1 cellular context compared by ENCODE assay signal in the genomic region with DNA sequence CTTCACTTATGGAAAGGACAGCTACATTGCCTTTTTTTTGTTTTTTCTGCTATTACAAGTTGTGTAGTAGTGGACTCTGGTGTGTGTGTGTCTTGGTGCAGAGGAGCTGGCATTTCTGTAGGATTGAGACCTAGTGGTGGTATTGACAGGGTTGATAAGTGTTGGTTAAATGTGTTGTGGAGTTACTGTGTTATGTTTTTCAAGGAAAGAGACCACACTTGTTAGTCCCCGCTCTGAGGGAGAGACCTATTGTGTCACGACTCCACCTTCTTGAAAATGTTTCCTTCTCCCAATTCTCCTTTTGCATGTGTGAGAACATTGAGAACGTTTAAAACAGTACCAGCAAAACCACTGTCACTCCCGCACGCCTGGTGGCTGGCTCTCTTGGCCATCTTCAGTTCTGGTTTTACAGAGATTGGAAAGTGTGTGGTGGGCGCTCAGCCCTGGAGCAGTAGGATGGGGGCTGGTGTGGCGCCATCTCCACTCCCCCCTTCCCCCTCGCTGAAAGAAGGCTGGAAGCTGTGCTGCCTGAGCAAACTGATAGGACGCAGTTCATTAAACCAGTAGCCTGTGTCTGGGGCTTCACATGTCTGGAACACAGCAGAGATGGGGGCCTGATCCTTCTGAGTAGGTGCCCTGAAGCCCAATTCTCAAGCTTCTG.
TF ChIP-seq lines count a peak whose summit lies in the region.

No MANE protein-coding gene starts in this region.

TF ChIP-seq in WTC11, 78 proteins besides CTCF, POLR2A, EP300 and RAD21 (continued from another document):
- no peak for TF ChIP-seq USF1 (CRISPR knock-in tag; IDR thresholded peaks at IDR 0.05)
- no peak for TF ChIP-seq JAZF1 (CRISPR knock-in tag; IDR thresholded peaks at IDR 0.05)
- TF ChIP-seq ZNF423 (CRISPR knock-in tag; IDR thresholded peaks at IDR 0.05): no peak
- no peak for TF ChIP-seq HMGXB4 (CRISPR knock-in tag; IDR thresholded peaks at IDR 0.05)
- TF ChIP-seq, protein P1, sequence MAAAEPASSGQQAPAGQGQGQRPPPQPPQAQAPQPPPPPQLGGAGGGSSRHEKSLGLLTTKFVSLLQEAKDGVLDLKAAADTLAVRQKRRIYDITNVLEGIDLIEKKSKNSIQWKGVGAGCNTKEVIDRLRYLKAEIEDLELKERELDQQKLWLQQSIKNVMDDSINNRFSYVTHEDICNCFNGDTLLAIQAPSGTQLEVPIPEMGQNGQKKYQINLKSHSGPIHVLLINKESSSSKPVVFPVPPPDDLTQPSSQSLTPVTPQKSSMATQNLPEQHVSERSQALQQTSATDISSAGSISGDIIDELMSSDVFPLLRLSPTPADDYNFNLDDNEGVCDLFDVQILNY (CRISPR knock-in tag; IDR thresholded peaks at IDR 0.05): no peak
- TF ChIP-seq FOXK1 (CRISPR knock-in tag; IDR thresholded peaks at IDR 0.05): no peak
TF ChIP-seq in WTC11: peak in this region for 0.
